ENCODE assay signal across 14 cellular contexts in genomic region chr2:70113396-70114100, GRCh38. TPM values are rescaled to one million over a fixed set of nuclear protein-coding genes. Genes with fewer than 3 reads are reported as not detected.
DNase-seq lines count a peak whose midpoint lies in the region; ATAC-seq, FAIRE-seq and TF ChIP-seq lines count a peak whose summit lies in the region.
"Had no signal": no experiment of that assay in that cellular context is flagged by ENCODE, and none has a peak within 500 bp of the region (broad histone marks: within the 10 kb centered on the region; RNA-seq: fewer than 3 reads in every experiment).

No MANE protein-coding gene starts in this region.

- H3K27me3 Mint-ChIP-seq in stimulated activated naive CD8-positive, alpha-beta T cell treated with anti-CD3 and anti-CD28 coated beads, Interleukin-15, Interleukin-2, amounts not matched to agents 100 ng/mL and 50 ng/mL, for 24 hours: no peaks in the 10 kb centered on the region
- H3K27me3 Mint-ChIP-seq in stimulated activated naive CD8-positive, alpha-beta T cell treated with anti-CD3 and anti-CD28 coated beads, Interleukin-15, amount 100 ng/mL, for 72 hours: no peaks in the 10 kb centered on the region
- H3K27me3 Mint-ChIP-seq in astrocyte (ENCODE audit: low read depth, unreplicated experiment): no peaks in the 10 kb centered on the region

- H3K79me2 ChIP-seq in astrocyte (ENCODE audit: insufficient read depth, low read length) (no peaks in the 10 kb centered on the region), osteoblast (ENCODE audit: insufficient read depth, low read length) (no peaks in the 10 kb centered on the region)

- no peak overlapping the region for H3K9ac ChIP-seq in astrocyte (ENCODE audit: low read length)

- no peak for TF ChIP-seq POLR2A in transverse colon (IDR thresholded peaks at IDR 0.05)

- H3K4me1 ChIP-seq in astrocyte (ENCODE audit: insufficient read depth, low read length): peaks cover 10% of the 10 kb centered on the region
- peaks cover 29% of the 10 kb centered on the region for H3K4me1 ChIP-seq in osteoblast (ENCODE audit: insufficient read depth, low read length)
- H3K4me1 ChIP-seq in transverse colon: peaks cover 3 to 30% (median 12%) of the 10 kb centered on the region in 4 donors
- peaks cover 10% of the 10 kb centered on the region for H3K4me1 ChIP-seq in upper lobe of right lung

- H3K9me3 ChIP-seq in astrocyte (ENCODE audit: insufficient read depth, low read depth, low read length) (no peaks in the 10 kb centered on the region), osteoblast (ENCODE audit: low read depth, low read length) (no peaks in the 10 kb centered on the region), transverse colon (no peaks in the 10 kb centered on the region), upper lobe of right lung (no peaks in the 10 kb centered on the region)
- H3K9me3 ChIP-seq: vagina had no signal

- FAIRE-seq in astrocyte (lab: Jason Lieb, UNC): no peak
- FAIRE-seq in D721Med (lab: Jason Lieb, UNC): no peak
- FAIRE-seq: endometrium had no signal

- H3K9me3 Mint-ChIP-seq in stimulated activated naive CD8-positive, alpha-beta T cell treated with anti-CD3 and anti-CD28 coated beads, Interleukin-15, Interleukin-2, amounts not matched to agents 100 ng/mL and 50 ng/mL, for 24 hours: no peaks in the 10 kb centered on the region
- H3K9me3 Mint-ChIP-seq in stimulated activated naive CD8-positive, alpha-beta T cell treated with anti-CD3 and anti-CD28 coated beads, Interleukin-15, amount 100 ng/mL, for 72 hours: no peaks in the 10 kb centered on the region
- no peaks in the 10 kb centered on the region for H3K9me3 Mint-ChIP-seq in astrocyte (ENCODE audit: unreplicated experiment)
- H3K9me3 Mint-ChIP-seq: activated T-cell treated with anti-CD3 and anti-CD28 coated beads, Interleukin-2, amount 50 U/mL, for 4 hours had no signal

- intact Hi-C loops in transverse colon (cut with DNase I; ENCODE audit: low total_unique reads) (no loop called here), upper lobe of right lung (cut with DNase I) (no loop called here)

- peak overlapping the region; percentile 56 for H3K27ac Mint-ChIP-seq in stimulated activated naive CD8-positive, alpha-beta T cell treated with anti-CD3 and anti-CD28 coated beads, Interleukin-15, Interleukin-2, amounts not matched to agents 100 ng/mL and 50 ng/mL, for 24 hours
- no peak overlapping the region for H3K27ac Mint-ChIP-seq in stimulated activated naive CD8-positive, alpha-beta T cell treated with anti-CD3 and anti-CD28 coated beads, Interleukin-15, amount 100 ng/mL, for 72 hours
- peak overlapping the region; percentile 82 for H3K27ac Mint-ChIP-seq in astrocyte (ENCODE audit: unreplicated experiment)

- TF ChIP-seq CTCF in astrocyte (IDR thresholded peaks at IDR 0.05; ENCODE audit: insufficient read depth, low read depth, low read length) (no peak), osteoblast (IDR thresholded peaks at IDR 0.05; ENCODE audit: extremely low read depth, low read depth, low read length) (no peak), transverse colon (IDR thresholded peaks at IDR 0.05) (no peak), upper lobe of right lung (IDR thresholded peaks at IDR 0.05) (no peak), D721Med (IDR thresholded peaks at IDR 0.05; ENCODE audit: insufficient read depth, missing control alignments) (no peak)

- no peaks in the 10 kb centered on the region for H4K20me1 ChIP-seq in astrocyte (ENCODE audit: insufficient read depth, low read length)
- no peaks in the 10 kb centered on the region for H4K20me1 ChIP-seq in osteoblast (ENCODE audit: insufficient read depth, low read length)

- H3K27me3 ChIP-seq in astrocyte (ENCODE audit: insufficient read depth, low read length) (no peaks in the 10 kb centered on the region), osteoblast (ENCODE audit: insufficient read depth, low read length) (no peaks in the 10 kb centered on the region), transverse colon (no peaks in the 10 kb centered on the region), upper lobe of right lung (no peaks in the 10 kb centered on the region)
- H3K27me3 ChIP-seq: vagina had no signal

- no peak for ATAC-seq in stimulated activated naive CD8-positive, alpha-beta T cell treated with anti-CD3 and anti-CD28 coated beads, Interleukin-15, amount 100 ng/mL, for 72 hours
- no peak for ATAC-seq in upper lobe of right lung
- ATAC-seq: activated T-cell treated with anti-CD3 and anti-CD28 coated beads, Interleukin-2, amount 50 U/mL, for 4 hours had no signal

- H3K4me2 ChIP-seq in astrocyte (ENCODE audit: low read length) (no peak overlapping the region), osteoblast (ENCODE audit: insufficient read depth, low read length) (no peak overlapping the region)

- H3K4me3 Mint-ChIP-seq in stimulated activated naive CD8-positive, alpha-beta T cell treated with anti-CD3 and anti-CD28 coated beads, Interleukin-15, Interleukin-2, amounts not matched to agents 100 ng/mL and 50 ng/mL, for 24 hours: no peak overlapping the region
- no peak overlapping the region for H3K4me3 Mint-ChIP-seq in stimulated activated naive CD8-positive, alpha-beta T cell treated with anti-CD3 and anti-CD28 coated beads, Interleukin-15, amount 100 ng/mL, for 72 hours
- no peak overlapping the region for H3K4me3 Mint-ChIP-seq in astrocyte (ENCODE audit: unreplicated experiment)
- H3K4me3 Mint-ChIP-seq: activated T-cell treated with anti-CD3 and anti-CD28 coated beads, Interleukin-2, amount 50 U/mL, for 4 hours had no signal

- H3K4me1 Mint-ChIP-seq in stimulated activated naive CD8-positive, alpha-beta T cell treated with anti-CD3 and anti-CD28 coated beads, Interleukin-15, Interleukin-2, amounts not matched to agents 100 ng/mL and 50 ng/mL, for 24 hours (ENCODE audit: low read depth): peaks cover 62% of the 10 kb centered on the region
- H3K4me1 Mint-ChIP-seq in stimulated activated naive CD8-positive, alpha-beta T cell treated with anti-CD3 and anti-CD28 coated beads, Interleukin-15, amount 100 ng/mL, for 72 hours: peaks cover 68% of the 10 kb centered on the region
- H3K4me1 Mint-ChIP-seq in astrocyte (ENCODE audit: low read depth, unreplicated experiment): peaks cover 23% of the 10 kb centered on the region

- H3K27ac ChIP-seq in astrocyte (ENCODE audit: low read depth, low read length) (no peak overlapping the region), osteoblast (ENCODE audit: low read depth, low read length) (peak overlapping the region; percentile 8), transverse colon (no peak overlapping the region), upper lobe of right lung (no peak overlapping the region)
- H3K27ac ChIP-seq: vagina had no signal

- no peaks in the 10 kb centered on the region for H3K36me3 Mint-ChIP-seq in stimulated activated naive CD8-positive, alpha-beta T cell treated with anti-CD3 and anti-CD28 coated beads, Interleukin-15, Interleukin-2, amounts not matched to agents 100 ng/mL and 50 ng/mL, for 24 hours (ENCODE audit: low read depth)
- H3K36me3 Mint-ChIP-seq in astrocyte (ENCODE audit: low read depth, unreplicated experiment): no peaks in the 10 kb centered on the region

- DNase-seq in stimulated activated naive CD8-positive, alpha-beta T cell treated with anti-CD3 and anti-CD28 coated beads, Interleukin-15, amount 100 ng/mL, for 72 hours: no peak
- DNase-seq in astrocyte (ENCODE audit: low read depth) (no peak), osteoblast (ENCODE audit: insufficient read length, low spot score, missing footprints) (no peak), transverse colon (no peak), germinal center (ENCODE audit: low spot score) (no peak), upper lobe of right lung (no peak), D721Med (ENCODE audit: insufficient read length, low spot score) (no peak)
- DNase-seq: activated CD4-positive, alpha-beta T cell treated with anti-CD3 and anti-CD28 coated beads, Interleukin-2, amount 50 U/mL, for 4 hours; activated T-cell treated with anti-CD3 and anti-CD28 coated beads, Interleukin-2, amount 50 U/mL, for 4 hours; kidney glomerular epithelial cell; NCI-H226 had no signal

- in situ Hi-C loops in transverse colon (cut with MboI; ENCODE audit: low pct_ligation_motif_present in 1 of 4, low pct_unique_long_range_greater_than_20kb in 1 of 4, low sequenced_read_pairs in 3 of 4): no loop called here

- no peak for TF ChIP-seq EP300 in transverse colon (IDR thresholded peaks at IDR 0.05; ENCODE audit: low read depth)

- 90 to 96% methylated on average over 4 to 6 of the region's 6 CpGs for WGBS in transverse colon (ENCODE audit: low coverage in 1 of 2), 2 donors

- H3K36me3 ChIP-seq in astrocyte (ENCODE audit: insufficient read depth, low read length) (no peaks in the 10 kb centered on the region), osteoblast (ENCODE audit: insufficient read depth, low read length) (no peaks in the 10 kb centered on the region), transverse colon (no peaks in the 10 kb centered on the region), upper lobe of right lung (no peaks in the 10 kb centered on the region)
- H3K36me3 ChIP-seq: vagina had no signal

- H3K4me3 ChIP-seq in astrocyte (ENCODE audit: insufficient read depth, low read depth, low read length) (no peak overlapping the region), osteoblast (ENCODE audit: insufficient read depth, low read length) (no peak overlapping the region), transverse colon (no peak overlapping the region), upper lobe of right lung (no peak overlapping the region)
- H3K4me3 ChIP-seq: vagina had no signal

- H2AFZ ChIP-seq in astrocyte (ENCODE audit: low read depth, low read length) (no peak overlapping the region), osteoblast (ENCODE audit: low read length) (peak overlapping the region; percentile 64)

RNA-seq across cellular contexts. Expression of gene PCBP1, which starts 26.3 kb away (rescaled TPM):
- 194 and 205 TPM in 2 replicates for total RNA-seq in astrocyte
- total RNA-seq in osteoblast: 55.7 and 70.7 TPM in 2 replicates
- total RNA-seq in transverse colon: 100 to 1,000 TPM; 103 to 189 (median 149) TPM
- total RNA-seq in upper lobe of right lung: 337 TPM

Comparison
In these comparisons a context has a peak if more than half of its experiments do, and no peak if none do; other contexts are left out.
1. H3K27ac Mint-ChIP-seq: peak in stimulated activated naive CD8-positive, alpha-beta T cell treated with anti-CD3 and anti-CD28 coated beads, Interleukin-15, Interleukin-2, amounts not matched to agents 100 ng/mL and 50 ng/mL, for 24 hours (single experiment) and astrocyte (single experiment); none in stimulated activated naive CD8-positive, alpha-beta T cell treated with anti-CD3 and anti-CD28 coated beads, Interleukin-15, amount 100 ng/mL, for 72 hours (0 of 2).